In the genomic region with DNA sequence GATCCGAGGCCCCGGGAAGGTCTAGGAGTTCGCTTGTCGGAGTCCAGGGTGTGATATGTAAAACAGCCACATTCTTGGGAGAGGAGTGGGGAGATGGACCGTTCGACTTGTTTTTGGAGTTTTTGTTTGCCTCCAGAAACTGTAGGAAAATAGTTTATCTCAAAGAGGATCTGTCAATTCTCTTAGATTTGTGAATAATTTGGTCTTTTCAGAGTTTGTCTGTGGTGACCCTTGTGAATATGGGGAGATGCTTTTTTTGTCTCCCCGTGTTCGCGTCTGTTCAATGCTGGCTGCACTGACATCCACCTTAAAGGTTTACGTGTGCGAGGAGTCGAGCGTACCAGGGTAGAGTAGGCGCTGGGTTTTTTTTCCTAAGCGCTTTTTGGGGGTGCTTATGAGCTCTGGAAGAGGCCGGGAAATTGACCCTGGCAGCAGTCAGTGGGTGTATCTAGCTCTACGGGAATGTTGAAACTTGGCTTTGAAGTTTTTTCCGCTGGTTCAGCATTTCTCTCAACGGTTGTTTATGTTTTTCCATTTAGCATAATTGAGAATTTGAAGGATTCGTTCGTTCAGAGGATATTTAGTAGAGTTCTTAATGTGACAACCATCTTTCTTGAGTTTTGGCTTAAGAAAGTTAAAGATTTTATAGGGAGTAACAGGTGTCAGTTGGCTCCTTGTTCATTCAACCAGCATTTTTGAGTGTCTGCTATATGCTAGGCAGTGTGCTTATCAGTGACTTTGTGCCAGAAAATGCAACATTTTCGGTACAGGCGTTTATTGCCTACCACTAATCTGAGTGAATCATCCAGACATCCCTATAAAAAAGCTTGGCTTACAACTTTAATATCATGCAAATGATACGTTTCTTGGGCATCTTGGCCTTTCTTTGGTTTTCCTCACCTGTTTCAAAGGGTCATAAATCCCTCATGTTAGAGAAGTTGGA, we compare ENCODE assay signal across 8 cellular contexts. TPM values are rescaled to one million over a fixed set of nuclear protein-coding genes. Genes with fewer than 3 reads are reported as not detected.
A peak's percentile ranks its signal among the peaks of the same experiment; 100 is the strongest.
DNase-seq lines count a peak whose midpoint lies in the region; ATAC-seq, FAIRE-seq and TF ChIP-seq lines count a peak whose summit lies in the region.

No MANE protein-coding gene starts in this region.

- H3K27me3 Mint-ChIP-seq in CD8-positive, alpha-beta memory T cell: no peaks in the 10 kb centered on the region
- no peaks in the 10 kb centered on the region for H3K27me3 Mint-ChIP-seq in chondrocyte (ENCODE audit: low read depth)

- no peak overlapping the region for H4K5ac ChIP-seq in mesendoderm (ENCODE audit: low read length)

- peak overlapping the region; percentile 99 for H3K27ac ChIP-seq in CD8-positive, alpha-beta memory T cell (ENCODE audit: low read depth, low read length)
- peak overlapping the region; percentile 98 for H3K27ac ChIP-seq in mesendoderm (ENCODE audit: low read depth, low read length)

- H3K36me3 Mint-ChIP-seq in CD8-positive, alpha-beta memory T cell: peaks cover 0 to 29% (median 7%) of the 10 kb centered on the region in 3 donors
- H3K36me3 Mint-ChIP-seq in chondrocyte (ENCODE audit: low read depth): peaks cover 3% of the 10 kb centered on the region

- H3K4me1 Mint-ChIP-seq in CD8-positive, alpha-beta memory T cell: peaks cover 45 to 54% (median 54%) of the 10 kb centered on the region in 3 donors
- peaks cover 44% of the 10 kb centered on the region for H3K4me1 Mint-ChIP-seq in chondrocyte (ENCODE audit: low read depth)

- no peak overlapping the region for H2BK5ac ChIP-seq in mesendoderm (ENCODE audit: low read length)

- no peak for ATAC-seq in HG02973 (IDR thresholded peaks at IDR 0.05; ENCODE audit: unreplicated experiment)

- peak in 1 of 5 donors; percentile 3 for DNase-seq in CD8-positive, alpha-beta memory T cell
- DNase-seq in chondrocyte (ENCODE audit: low spot score) (no peak), mesendoderm (peak; percentile 89), retina (no peak), T-helper 9 cell (no peak), HTR-8/SVneo (ENCODE audit: insufficient read length, low spot score) (no peak)

- H3K79me2 ChIP-seq in Loucy (ENCODE audit: insufficient read depth, low read length): peaks cover 58% of the 10 kb centered on the region
- peaks cover 44% of the 10 kb centered on the region for H3K79me2 ChIP-seq in mesendoderm (ENCODE audit: control insufficient read depth, insufficient read depth, low read length)

- H3K4me1 ChIP-seq in CD8-positive, alpha-beta memory T cell (ENCODE audit: insufficient read depth, low read length): peaks cover 48% of the 10 kb centered on the region
- H3K4me1 ChIP-seq in Loucy (ENCODE audit: insufficient read depth, low read length, poor library complexity, severe bottlenecking) (peaks cover 22% of the 10 kb centered on the region), mesendoderm (ENCODE audit: control insufficient read depth, low read depth, low read length) (peaks cover 4% of the 10 kb centered on the region)

- H3K4me3 ChIP-seq in CD8-positive, alpha-beta memory T cell (ENCODE audit: low read length): peak overlapping the region; percentile 98
- H3K4me3 ChIP-seq in Loucy (ENCODE audit: low read length, poor library complexity, severe bottlenecking): peak overlapping the region; percentile 93
- H3K4me3 ChIP-seq in mesendoderm (ENCODE audit: low read length): peak overlapping the region; percentile 52

- no peak for TF ChIP-seq CTCF in Loucy (conservative IDR thresholded peaks at IDR 0.05; ENCODE audit: low read length)
- TF ChIP-seq CTCF in chondrocyte (IDR thresholded peaks at IDR 0.05): no peak

- WGBS in mesendoderm (ENCODE audit: extremely low coverage, insufficient coverage, low lambda C conversion rate): no CpG with 5 or more reads among the region's 24 CpGs

- no peaks in the 10 kb centered on the region for H3K9me3 ChIP-seq in CD8-positive, alpha-beta memory T cell (ENCODE audit: low read length)
- H3K9me3 ChIP-seq in Loucy (ENCODE audit: insufficient read depth, low read depth, low read length): no peaks in the 10 kb centered on the region

- no peaks in the 10 kb centered on the region for H3K9me3 Mint-ChIP-seq in CD8-positive, alpha-beta memory T cell
- H3K9me3 Mint-ChIP-seq in chondrocyte (ENCODE audit: low read depth): no peaks in the 10 kb centered on the region

- no peak overlapping the region for H2AK5ac ChIP-seq in mesendoderm (ENCODE audit: low read length)

- no peaks in the 10 kb centered on the region for H3K27me3 ChIP-seq in CD8-positive, alpha-beta memory T cell (ENCODE audit: insufficient read depth, low read length, poor library complexity, severe bottlenecking)
- no peaks in the 10 kb centered on the region for H3K27me3 ChIP-seq in Loucy (ENCODE audit: insufficient read depth, low read length, poor library complexity, severe bottlenecking)
- no peaks in the 10 kb centered on the region for H3K27me3 ChIP-seq in mesendoderm (ENCODE audit: insufficient read depth, low read length, poor library complexity)

- H3K4ac ChIP-seq in mesendoderm (ENCODE audit: low read depth, low read length): peak overlapping the region; percentile 73

- peaks cover 6% of the 10 kb centered on the region for H3K79me1 ChIP-seq in mesendoderm (ENCODE audit: low read length)

- H4K8ac ChIP-seq in mesendoderm (ENCODE audit: low read depth, low read length): no peak overlapping the region

- POLR2A ChIA-PET in CD8-positive, alpha-beta memory T cell (lab: Charles Lee): interaction anchor here (0.6 to 2.5 kb wide), 7 partner anchors 16 to 73 kb away, joined by 3 to 10 read pairs (median 5); partner anchors contain the start of genes FBXO42 and NECAP2

- H3K36me3 ChIP-seq in CD8-positive, alpha-beta memory T cell (ENCODE audit: insufficient read depth, low read length): peaks cover 3% of the 10 kb centered on the region
- H3K36me3 ChIP-seq in Loucy (ENCODE audit: insufficient read depth, low read length) (no peaks in the 10 kb centered on the region), mesendoderm (ENCODE audit: control insufficient read depth, insufficient read depth, low read length) (no peaks in the 10 kb centered on the region)

- H3K4me2 ChIP-seq in Loucy (ENCODE audit: low read depth, low read length, poor library complexity, severe bottlenecking) (peak overlapping the region; percentile 85), mesendoderm (ENCODE audit: low read length) (peak overlapping the region; percentile 62)

- peak overlapping the region; percentile 93 for H3K56ac ChIP-seq in mesendoderm (ENCODE audit: low read length)

- H3K27ac Mint-ChIP-seq in CD8-positive, alpha-beta memory T cell: peak overlapping the region; percentile 99 to 100 (median 99)
- peak overlapping the region; percentile 99 for H3K27ac Mint-ChIP-seq in chondrocyte (ENCODE audit: unreplicated experiment)

- no peaks in the 10 kb centered on the region for H3F3A ChIP-seq in Loucy (ENCODE audit: low read depth)

- no peak overlapping the region for H3K23ac ChIP-seq in mesendoderm (ENCODE audit: low read length)

- H3K9ac ChIP-seq in Loucy (ENCODE audit: low read depth, low read length, poor library complexity, severe bottlenecking) (peak overlapping the region; percentile 95), mesendoderm (ENCODE audit: low read length) (peak overlapping the region; percentile 90)

- peak overlapping the region; percentile 86 to 99 (median 98) for H3K4me3 Mint-ChIP-seq in CD8-positive, alpha-beta memory T cell
- peak overlapping the region; percentile 95 for H3K4me3 Mint-ChIP-seq in chondrocyte (ENCODE audit: unreplicated experiment)

- H2BK120ac ChIP-seq in mesendoderm (ENCODE audit: low read depth, low read length): peak overlapping the region; percentile 46

- H3K18ac ChIP-seq in mesendoderm (ENCODE audit: low read length): peak overlapping the region; percentile 94

- FAIRE-seq in HTR-8/SVneo (lab: Jason Lieb, UNC): no peak

- H2BK15ac ChIP-seq in mesendoderm (replicated peaks; ENCODE audit: low read depth): no peak overlapping the region

- H2AFZ ChIP-seq in Loucy (ENCODE audit: low read length): peak overlapping the region; percentile 79; the same call in 1 of the 2 replicates

- peaks cover 48% of the 10 kb centered on the region for H4K20me1 ChIP-seq in Loucy (ENCODE audit: insufficient read depth, low read length, poor library complexity, severe bottlenecking)

- no peaks in the 10 kb centered on the region for H3K9me2 ChIP-seq in Loucy (replicated peaks; ENCODE audit: low read depth, low read length)

- CTCF ChIA-PET in CD8-positive, alpha-beta memory T cell (lab: Charles Lee): interaction anchor here (0.9 to 7.6 kb wide), 2 partner anchors 11 to 16 kb away, joined by 4 to 72 read pairs; partner anchors contain the start of gene FBXO42

RNA-seq across cellular contexts. Expression of gene SZRD1, which starts 1.2 kb away (rescaled TPM):
- total RNA-seq in CD8-positive, alpha-beta memory T cell: 100 to 1,000 TPM; 208 to 216 TPM
- 49.2 TPM for polyA plus RNA-seq in CD8-positive, alpha-beta memory T cell
- total RNA-seq in chondrocyte: 113 to 117 TPM (median 113 TPM) in 3 replicates
- polyA plus RNA-seq in mesendoderm (2013, experiment 1 of 2): 115 TPM
- polyA plus RNA-seq in mesendoderm (2013, experiment 2 of 2): 117 TPM

RNA-seq across cellular contexts. Expression of gene FBXO42, which starts 16.0 kb away (rescaled TPM):
- 10 to 100 TPM; 15.7 to 16.9 TPM for total RNA-seq in CD8-positive, alpha-beta memory T cell
- 23.8 TPM for polyA plus RNA-seq in CD8-positive, alpha-beta memory T cell
- 17.8 to 20.9 TPM (median 20.1 TPM) in 3 replicates for total RNA-seq in chondrocyte
- polyA plus RNA-seq in mesendoderm (2013, experiment 1 of 2): 9.1 TPM
- polyA plus RNA-seq in mesendoderm (2013, experiment 2 of 2): 9.4 TPM
